In the genomic region with DNA sequence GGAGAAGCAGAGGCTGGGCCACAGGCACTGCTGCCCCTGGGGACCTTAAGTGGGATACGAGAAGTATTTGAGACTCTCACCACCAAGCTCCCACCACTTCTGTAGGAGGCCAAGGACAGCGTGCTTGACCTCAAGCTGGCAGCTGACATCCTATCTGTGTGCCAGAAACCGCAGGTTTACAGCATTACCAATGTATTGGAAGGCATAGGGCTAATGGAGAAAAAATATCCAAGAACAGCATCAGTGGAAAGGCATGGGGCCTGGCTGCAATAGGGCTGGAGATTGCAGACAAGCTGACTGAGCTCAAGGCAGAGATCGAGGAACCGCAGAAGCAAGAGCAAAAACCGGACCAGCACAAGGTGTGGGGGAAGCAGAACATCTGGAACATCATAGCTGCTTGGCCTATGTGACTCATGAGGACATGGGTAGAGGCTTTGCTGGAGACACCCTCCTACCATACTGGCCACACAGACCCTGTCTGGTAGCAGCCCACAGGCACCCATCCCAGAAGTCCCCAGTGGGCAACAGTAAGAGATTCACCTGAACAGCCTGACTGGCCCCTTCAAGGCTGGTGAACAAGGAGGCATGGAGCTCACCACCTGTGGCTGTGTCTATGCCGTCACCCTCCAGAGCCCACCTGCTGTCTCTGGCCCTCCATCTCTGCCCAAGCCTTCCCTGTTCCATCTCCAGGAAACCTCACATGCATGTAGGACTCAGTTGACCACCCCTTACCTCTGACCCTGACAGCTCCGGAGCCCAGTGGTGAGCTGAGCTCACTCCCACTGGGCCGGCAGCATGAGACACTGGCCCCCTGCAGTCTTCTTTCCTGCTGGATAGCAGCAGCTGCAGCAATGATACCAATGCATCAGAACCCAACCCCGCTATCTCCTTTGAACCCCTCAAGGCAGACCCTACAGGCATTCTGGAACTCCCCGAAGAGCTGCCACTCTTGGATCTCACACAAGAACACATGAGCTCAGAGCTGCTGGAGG, we compare ENCODE assay signal across 17 cellular contexts.
DNase-seq lines count a peak whose midpoint lies in the region; ATAC-seq and TF ChIP-seq lines count a peak whose summit lies in the region.
"Had no signal": no experiment of that assay in that cellular context is flagged by ENCODE, and none has a peak within 500 bp of the region (broad histone marks: within the 10 kb centered on the region; RNA-seq: fewer than 3 reads in every experiment).

No MANE protein-coding gene starts in this region.

- no peak overlapping the region for H2BK20ac ChIP-seq in IMR-90 (ENCODE audit: low read depth, low read length)

- no peak for TF ChIP-seq CTCF in A673 (conservative IDR thresholded peaks at IDR 0.05; ENCODE audit: low read depth, low read length)
- TF ChIP-seq CTCF in IMR-90 (conservative IDR thresholded peaks at IDR 0.05; ENCODE audit: low read depth, low read length), result no peak
- no peak for TF ChIP-seq CTCF in choroid plexus epithelial cell (conservative IDR thresholded peaks at IDR 0.05; ENCODE audit: low read depth, low read length)
- no peak for TF ChIP-seq CTCF in left lung (IDR thresholded peaks at IDR 0.05)

- H3K14ac ChIP-seq in IMR-90 (replicated peaks; ENCODE audit: low read depth, low read length), result no peak overlapping the region

- BruUV-seq in A673 (replicated peaks; lab: Mats Ljungman, UMichigan) (no TSS peak), IMR-90 (replicated peaks; lab: Mats Ljungman, UMichigan) (no TSS peak)

- no peaks in the 10 kb centered on the region for H4K20me1 ChIP-seq in IMR-90 (ENCODE audit: insufficient read depth, low read length)

- POLR2A ChIA-PET in A673 (lab: Charles Lee; ENCODE audit: low non-redundant PET), result no interaction called here
- POLR2A ChIA-PET in IMR-90 (lab: Charles Lee; ENCODE audit: unreplicated experiment), result no interaction called here

- CTCF ChIA-PET in A673 (lab: Charles Lee) (no interaction called here), IMR-90 (lab: Yijun Ruan, JAX) (interaction anchor here (1.1 kb wide), 2 partner anchors 11 to 24 kb away, joined by 3 read pairs; no protein-coding TSS in a partner anchor)

- no peak overlapping the region for H3K4ac ChIP-seq in IMR-90 (ENCODE audit: low read depth, low read length)

- H4K91ac ChIP-seq in IMR-90 (ENCODE audit: insufficient read depth, low read depth, low read length), result no peak overlapping the region

- H3K9me3 ChIP-seq in A673 (ENCODE audit: low read depth, low read length, poor library complexity, severe bottlenecking) (no peaks in the 10 kb centered on the region), IMR-90 (ENCODE audit: control insufficient read depth, insufficient read depth, low read length) (no peaks in the 10 kb centered on the region), left lung (no peaks in the 10 kb centered on the region)
- no peaks in the 10 kb centered on the region for H3K9me3 ChIP-seq in effector memory CD4-positive, alpha-beta T cell (ENCODE audit: control insufficient read depth, low read length)
- H3K9me3 ChIP-seq: A549, colonic mucosa, stomach had no signal

- no peaks in the 10 kb centered on the region for H3K79me1 ChIP-seq in IMR-90 (ENCODE audit: low read depth in 1 of 2, low read length in 2 of 2)

- no peak overlapping the region for H2AK9ac ChIP-seq in IMR-90 (replicated peaks; ENCODE audit: low read depth, low read length, poor library complexity)

- no peak overlapping the region for H3K18ac ChIP-seq in IMR-90 (ENCODE audit: low read depth, low read length)

- dilution Hi-C loops in IMR-90 (cut with HindIII; ENCODE audit: low sequenced_read_pairs, unreplicated experiment), result no loop called here

- 70% methylated on average over 2 of the region's 11 CpGs; no CpG with 5 or more reads in 1 of the 2 experiments for WGBS in IMR-90 (ENCODE audit: extremely low coverage in 2 of 2, insufficient read length in 1 of 2), 2 experiments

- H3K27me3 ChIP-seq in A673 (replicated peaks; ENCODE audit: insufficient read depth, low read depth, low read length, poor library complexity) (no peaks in the 10 kb centered on the region), IMR-90 (ENCODE audit: control insufficient read depth, insufficient read depth, low read length) (no peaks in the 10 kb centered on the region), left lung (no peaks in the 10 kb centered on the region)
- H3K27me3 ChIP-seq in effector memory CD4-positive, alpha-beta T cell (replicated peaks; ENCODE audit: control insufficient read depth, insufficient read depth, low read length, poor library complexity, severe bottlenecking), result no peaks in the 10 kb centered on the region
- H3K27me3 ChIP-seq: colonic mucosa, stomach had no signal

- H2BK120ac ChIP-seq in IMR-90 (ENCODE audit: low read depth, low read length), result no peak overlapping the region

- no peak overlapping the region for H4K5ac ChIP-seq in IMR-90 (ENCODE audit: low read depth, low read length)

- no peaks in the 10 kb centered on the region for H3K9me1 ChIP-seq in IMR-90 (ENCODE audit: insufficient read depth, low read length)

- no peak overlapping the region for H2AK5ac ChIP-seq in IMR-90 (ENCODE audit: low read depth, low read length)

- no peaks in the 10 kb centered on the region for H3K36me3 ChIP-seq in A673 (ENCODE audit: insufficient read depth, low read length, poor library complexity, severe bottlenecking)
- no peaks in the 10 kb centered on the region for H3K36me3 ChIP-seq in IMR-90 (ENCODE audit: control insufficient read depth, insufficient read depth, low read length)
- no peaks in the 10 kb centered on the region for H3K36me3 ChIP-seq in left lung
- H3K36me3 ChIP-seq in effector memory CD4-positive, alpha-beta T cell (ENCODE audit: control insufficient read depth, insufficient read depth, low read length), result no peaks in the 10 kb centered on the region
- H3K36me3 ChIP-seq: colonic mucosa, stomach had no signal

- H2AFZ ChIP-seq in IMR-90 (replicated peaks; ENCODE audit: low read length, poor library complexity), result peak overlapping the region; percentile 51

- intact Hi-C loops in A673 (cut with micrococcal nuclease; ENCODE audit: unreplicated experiment), result no loop called here
- intact Hi-C loops in IMR-90 (cut with micrococcal nuclease), result no loop called here
- intact Hi-C loops in left lung (cut with DNase I), result no loop called here

- H3K4me2 ChIP-seq in IMR-90 (ENCODE audit: low read depth, low read length), result no peak overlapping the region
- H3K4me2 ChIP-seq: A549 had no signal

- H3K4me3 ChIP-seq in A673 (ENCODE audit: low read depth, low read length, poor library complexity, severe bottlenecking) (no peak overlapping the region), IMR-90 (ENCODE audit: insufficient read depth, low read depth, low read length) (no peak overlapping the region), choroid plexus epithelial cell (ENCODE audit: low read depth, low read length) (no peak overlapping the region), left lung (no peak overlapping the region)
- H3K4me3 ChIP-seq in effector memory CD4-positive, alpha-beta T cell (ENCODE audit: insufficient read depth, low read depth, low read length, poor library complexity, severe bottlenecking), result no peak overlapping the region
- H3K4me3 ChIP-seq: A549, colonic mucosa, stomach had no signal

- ATAC-seq in IMR-90 (ENCODE audit: low read depth) (no peak), left lung (peak; percentile 57), HG02970 (IDR thresholded peaks at IDR 0.05; ENCODE audit: low FRiP score, unreplicated experiment) (no peak)
- ATAC-seq: A549; activated CD4-positive, CD25-positive, alpha-beta regulatory T cell treated with anti-CD3 and anti-CD28 coated beads, Interleukin-2, amount 50 U/mL, for 24 hours; activated T-helper 17 cell treated with anti-CD3 and anti-CD28 coated beads, Interleukin-2, amount 50 U/mL, for 72 hours had no signal

- H2BK5ac ChIP-seq in IMR-90 (ENCODE audit: low read depth, low read length, poor library complexity, severe bottlenecking), result no peak overlapping the region

- H3K4me1 ChIP-seq in A673 (ENCODE audit: insufficient read depth, low read length, poor library complexity, severe bottlenecking) (no peaks in the 10 kb centered on the region), IMR-90 (ENCODE audit: control insufficient read depth, insufficient read depth, low read length) (no peaks in the 10 kb centered on the region), left lung (peaks cover 0 to 8% of the 10 kb centered on the region in 2 donors)
- no peaks in the 10 kb centered on the region for H3K4me1 ChIP-seq in effector memory CD4-positive, alpha-beta T cell (ENCODE audit: control insufficient read depth, insufficient read depth, low read length, poor library complexity, severe bottlenecking)
- H3K4me1 ChIP-seq: A549, colonic mucosa, stomach had no signal

- H3K23ac ChIP-seq in IMR-90 (ENCODE audit: low read depth, low read length), result no peak overlapping the region

- DNase-seq in A673 (ENCODE audit: low spot score) (peak; percentile 17), IMR-90 (no peak), choroid plexus epithelial cell (ENCODE audit: low read depth) (peak; percentile 62), left lung (no peak), NCI-H524 treated with DMSO at 0.1 percent for 48 hours (lab: John Stamatoyannopoulos, UW) (no peak), COR-L47 (lab: John Stamatoyannopoulos, UW) (no peak)
- DNase-seq in effector memory CD4-positive, alpha-beta T cell, result no peak
- DNase-seq: colonic mucosa; NCI-H1694; NCI-H446; nephron progenitor cell; stimulated activated CD4-positive, alpha-beta T cell treated with anti-CD3 and anti-CD28 coated beads, Interleukin-15, amount 100 ng/mL, for 24 hours; stomach had no signal

- H2BK15ac ChIP-seq in IMR-90 (ENCODE audit: low read depth, low read length), result no peak overlapping the region

- H3K9ac ChIP-seq in IMR-90 (ENCODE audit: low read depth, low read length), result no peak overlapping the region

- TF ChIP-seq POLR2A in IMR-90 (IDR thresholded peaks at IDR 0.05; ENCODE audit: low read depth, low read length), result no peak

- in situ Hi-C loops in IMR-90 (cut with MboI; ENCODE audit: low sequenced_read_pairs), result no loop called here

- no peak overlapping the region for H3K56ac ChIP-seq in IMR-90 (ENCODE audit: extremely low read depth, insufficient read depth, low read length)

- H3K27ac ChIP-seq in A673 (ENCODE audit: low read depth, low read length, poor library complexity, severe bottlenecking) (no peak overlapping the region), IMR-90 (ENCODE audit: insufficient read depth, low read length) (no peak overlapping the region), left lung (peak overlapping the region in 1 of 2 donors; percentile 33)
- no peak overlapping the region for H3K27ac ChIP-seq in effector memory CD4-positive, alpha-beta T cell (ENCODE audit: insufficient read depth, low read length, poor library complexity, severe bottlenecking)
- H3K27ac ChIP-seq: A549, colonic mucosa, stomach had no signal

- no peak overlapping the region for H4K8ac ChIP-seq in IMR-90 (ENCODE audit: low read depth in 2 of 2, low read length in 2 of 2)

- no peak for TF ChIP-seq RAD21 in IMR-90 (IDR thresholded peaks at IDR 0.05; ENCODE audit: low read length)

TF ChIP-seq in IMR-90, 13 proteins besides CTCF, POLR2A, EP300 and RAD21:
- TF ChIP-seq FOS (IDR thresholded peaks at IDR 0.05; ENCODE audit: low read depth, low read length) (no peak), NFE2L2 (IDR thresholded peaks at IDR 0.05; ENCODE audit: low read depth, low read length) (no peak), MAFK (IDR thresholded peaks at IDR 0.05; ENCODE audit: low read depth, low read length) (no peak)
TF ChIP-seq in IMR-90: peak in this region for 0.

Comparison
In these comparisons a context has a peak if more than half of its experiments do, and no peak if none do; other contexts are left out.
1. DNase-seq: peak in A673 (single experiment) and choroid plexus epithelial cell (single experiment); none in IMR-90 (single experiment), left lung (0 of 2), effector memory CD4-positive, alpha-beta T cell (0 of 3), NCI-H524 treated with DMSO at 0.1 percent for 48 hours (single experiment) and COR-L47 (single experiment).